34 cellular contexts compared by ENCODE assay signal in the genomic region with DNA sequence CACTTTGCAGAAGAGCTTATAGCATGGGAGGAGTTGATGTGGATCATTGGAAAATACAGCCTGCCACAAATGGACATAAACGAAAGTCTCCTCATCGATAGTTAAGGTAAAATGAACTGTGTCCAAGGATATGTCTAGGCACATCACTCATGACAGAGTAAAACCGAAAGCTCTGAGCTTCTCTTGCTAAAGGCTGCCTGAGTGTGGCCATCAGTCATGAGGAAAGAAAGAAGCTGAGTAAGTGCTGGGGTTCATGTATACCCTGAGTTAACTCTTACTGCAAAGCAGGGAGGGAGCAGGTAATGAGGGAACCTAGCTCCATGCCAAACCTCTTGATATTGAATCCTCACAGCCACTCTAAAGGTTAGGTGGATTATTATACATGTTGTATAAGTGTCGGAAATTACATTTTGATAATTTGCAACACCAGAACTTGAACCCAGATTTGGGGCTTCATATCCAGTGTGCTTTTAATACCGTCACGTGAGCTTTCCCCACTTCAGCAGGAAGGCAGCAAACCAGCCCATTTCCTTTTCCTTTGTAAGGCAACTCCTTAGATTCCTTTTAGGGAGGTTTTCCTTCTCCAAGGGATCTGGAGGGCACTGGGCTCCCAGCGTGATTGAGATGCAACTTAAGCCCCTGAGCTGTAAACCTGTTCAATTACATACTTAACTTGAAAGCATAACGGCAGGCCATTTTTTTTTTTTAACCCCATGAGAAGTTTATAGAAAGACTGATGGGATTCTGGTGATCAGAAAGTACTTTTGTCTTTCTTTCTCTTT.
A peak's percentile ranks its signal among the peaks of the same experiment; 100 is the strongest.
DNase-seq lines count a peak whose midpoint lies in the region; ATAC-seq and TF ChIP-seq lines count a peak whose summit lies in the region.
"Had no signal": no experiment of that assay in that cellular context is flagged by ENCODE, and none has a peak within 500 bp of the region (broad histone marks: within the 10 kb centered on the region; RNA-seq: fewer than 3 reads in every experiment).

No MANE protein-coding gene starts in this region.

- TF ChIP-seq CTCF in fibroblast of lung (conservative IDR thresholded peaks at IDR 0.05 in 1 of 2, IDR thresholded peaks at IDR 0.05 in 1 of 2; ENCODE audit: low read depth in 1 of 2, low read length in 2 of 2) (no peak), neural progenitor cell (IDR thresholded peaks at IDR 0.05) (no peak)
- TF ChIP-seq CTCF in CD8-positive, alpha-beta T cell (IDR thresholded peaks at IDR 0.05): no peak

- no peaks in the 10 kb centered on the region for H4K20me1 ChIP-seq in fibroblast of lung (ENCODE audit: control insufficient read depth, extremely low read depth, insufficient read depth, low read length)
- no peaks in the 10 kb centered on the region for H4K20me1 ChIP-seq in neural progenitor cell (ENCODE audit: low read depth)

- H3K27ac ChIP-seq in fibroblast of lung (ENCODE audit: insufficient read depth, low read length) (no peak overlapping the region), neural progenitor cell (peak overlapping the region; percentile 23)
- no peak overlapping the region for H3K27ac ChIP-seq in CD8-positive, alpha-beta T cell (ENCODE audit: low read depth, low read length)
- H3K27ac ChIP-seq: coronary artery, heart right ventricle, lower lobe of right lung, prostate gland, RWPE1, thyroid gland, vagina had no signal

- H2AFZ ChIP-seq in fibroblast of lung (ENCODE audit: low read length): peak overlapping the region; percentile 17
- H2AFZ ChIP-seq in neural progenitor cell (replicated peaks): peak overlapping the region; percentile 51

- H3K4me3 ChIP-seq in fibroblast of lung (replicated peaks in 1 of 4; ENCODE audit: control extremely low read depth in 1 of 4, insufficient read depth in 1 of 4, low read depth in 3 of 4, low read length in 4 of 4) (peak overlapping the region in 2 of 4 experiments; percentile 31 to 46), neural progenitor cell (no peak overlapping the region)
- H3K4me3 ChIP-seq in CD8-positive, alpha-beta T cell (ENCODE audit: low read depth, low read length): no peak overlapping the region
- H3K4me3 ChIP-seq: coronary artery, heart right ventricle, lower lobe of right lung, prostate gland, thyroid gland, vagina had no signal

- no peak overlapping the region for H3K27ac Mint-ChIP-seq in neural progenitor cell
- H3K27ac Mint-ChIP-seq in CD8-positive, alpha-beta T cell: no peak overlapping the region
- H3K27ac Mint-ChIP-seq: effector memory CD8-positive, alpha-beta T cell; naive thymus-derived CD4-positive, alpha-beta T cell; T-cell had no signal

- peaks cover 24% of the 10 kb centered on the region for H3F3A ChIP-seq in neural progenitor cell (ENCODE audit: low read depth)

- POLR2A ChIA-PET in HEK293T (lab: Yijun Ruan, JAX): no interaction called here
- POLR2A ChIA-PET in CD8-positive, alpha-beta T cell (lab: Charles Lee): no interaction called here

- H3K36me3 Mint-ChIP-seq in neural progenitor cell: no peaks in the 10 kb centered on the region
- H3K36me3 Mint-ChIP-seq in CD8-positive, alpha-beta T cell: no peaks in the 10 kb centered on the region
- H3K36me3 Mint-ChIP-seq: T-cell had no signal

- H3K27me3 ChIP-seq in fibroblast of lung (ENCODE audit: control insufficient read depth, insufficient read depth, low read length) (no peaks in the 10 kb centered on the region), neural progenitor cell (peaks cover 3% of the 10 kb centered on the region)
- H3K27me3 ChIP-seq in CD8-positive, alpha-beta T cell (ENCODE audit: insufficient read depth, low read length): no peaks in the 10 kb centered on the region
- H3K27me3 ChIP-seq: thyroid gland, vagina had no signal

- no peaks in the 10 kb centered on the region for H3K36me3 ChIP-seq in fibroblast of lung (ENCODE audit: control insufficient read depth, insufficient read depth, low read length)
- no peaks in the 10 kb centered on the region for H3K36me3 ChIP-seq in neural progenitor cell
- H3K36me3 ChIP-seq in CD8-positive, alpha-beta T cell (ENCODE audit: insufficient read depth, low read length): no peaks in the 10 kb centered on the region
- H3K36me3 ChIP-seq: heart right ventricle, lower lobe of right lung, prostate gland, thyroid gland, vagina had no signal

- intact Hi-C loops in CD8-positive, alpha-beta T cell (cut with DNase I, micrococcal nuclease): no loop called here

- DNase-seq in HEK293T (ENCODE audit: extremely low spot score) (no peak), OCI-M1 (lab: John Stamatoyannopoulos, UW) (peak; percentile 14), fibroblast of lung (ENCODE audit: low read depth in 2 of 2) (peak in 1 of 2 donors; percentile 17), neural progenitor cell (ENCODE audit: low spot score) (no peak)
- DNase-seq in effector CD8-positive, alpha-beta T cell (lab: John Stamatoyannopoulos, UW): no peak
- DNase-seq in CD8-positive, alpha-beta T cell: no peak
- DNase-seq: ACHN; activated CD4-positive, alpha-beta T cell treated with anti-CD3 and anti-CD28 coated beads, Interleukin-2, amount 50 U/mL, for 1 hour; activated CD4-positive, CD25-positive, alpha-beta regulatory T cell; activated naive CD4-positive, alpha-beta T cell treated with Interleukin-2 at 50 U/mL for 16 hours; activated T-cell treated with anti-CD3 and anti-CD28 coated beads, Interleukin-2, amount 50 U/mL, for 4 hours; caudate nucleus; DMS53; effector memory CD8-positive, alpha-beta T cell; erythroblast; GOT3; heart right ventricle; lower lobe of right lung; MV-4-11; naive thymus-derived CD4-positive, alpha-beta T cell; NCI-H1436; NCI-H446; NCI-H748 treated with DMSO at 0.1 percent for 48 hours; nucleus accumbens; stimulated activated CD4-positive, alpha-beta T cell treated with anti-CD3 and anti-CD28 coated beads, Interleukin-2, amount 100 ng/mL, for 48 hours; T-cell; thyroid gland had no signal

- no peaks in the 10 kb centered on the region for H3K9me3 ChIP-seq in fibroblast of lung (ENCODE audit: control insufficient read depth, insufficient read depth, low read depth, low read length)
- H3K9me3 ChIP-seq in neural progenitor cell (ENCODE audit: low read depth): peaks cover 4% of the 10 kb centered on the region
- no peaks in the 10 kb centered on the region for H3K9me3 ChIP-seq in CD8-positive, alpha-beta T cell (ENCODE audit: low read length)
- H3K9me3 ChIP-seq: lower lobe of right lung, prostate gland, thyroid gland, vagina had no signal

- no peaks in the 10 kb centered on the region for H3K4me1 ChIP-seq in fibroblast of lung (ENCODE audit: control insufficient read depth, extremely low read depth, insufficient read depth, low read length)
- H3K4me1 ChIP-seq in neural progenitor cell: peaks cover 34% of the 10 kb centered on the region
- no peaks in the 10 kb centered on the region for H3K4me1 ChIP-seq in CD8-positive, alpha-beta T cell (ENCODE audit: insufficient read depth, low read length)
- H3K4me1 ChIP-seq: lower lobe of right lung, prostate gland had no signal

- H3K9me3 Mint-ChIP-seq in neural progenitor cell: peaks cover 4% of the 10 kb centered on the region
- H3K9me3 Mint-ChIP-seq in CD8-positive, alpha-beta T cell: peaks cover 7% of the 10 kb centered on the region

- H3K27me3 Mint-ChIP-seq in neural progenitor cell (ENCODE audit: insufficient read depth, low read depth): peaks cover 3% of the 10 kb centered on the region
- peaks cover 5% of the 10 kb centered on the region for H3K27me3 Mint-ChIP-seq in CD8-positive, alpha-beta T cell (ENCODE audit: low read depth)

- H3K4me1 Mint-ChIP-seq in neural progenitor cell: peaks cover 24% of the 10 kb centered on the region
- H3K4me1 Mint-ChIP-seq in CD8-positive, alpha-beta T cell (ENCODE audit: low read depth): no peaks in the 10 kb centered on the region

- H3K4me2 ChIP-seq in fibroblast of lung (ENCODE audit: extremely low read depth, insufficient read depth, low read length): peak overlapping the region; percentile 51
- H3K4me2 ChIP-seq in neural progenitor cell: no peak overlapping the region

- CTCF ChIA-PET in HEK293T (lab: Yijun Ruan, JAX): no interaction called here
- CTCF ChIA-PET in CD8-positive, alpha-beta T cell (lab: Charles Lee): no interaction called here

- no peak overlapping the region for H3K9ac ChIP-seq in fibroblast of lung (ENCODE audit: insufficient read depth, low read length)
- H3K9ac ChIP-seq in neural progenitor cell: no peak overlapping the region

- ATAC-seq in GM19023 (IDR thresholded peaks at IDR 0.05; ENCODE audit: unreplicated experiment) (no peak), GM18868 (IDR thresholded peaks at IDR 0.05; ENCODE audit: unreplicated experiment) (no peak)
- no peak for ATAC-seq in CD8-positive, alpha-beta T cell
- ATAC-seq: activated T-cell treated with anti-CD3 and anti-CD28 coated beads, Interleukin-2, amount 50 U/mL, for 4 hours; effector memory CD8-positive, alpha-beta T cell; heart right ventricle; lower lobe of right lung; naive thymus-derived CD4-positive, alpha-beta T cell; sciatic nerve; T-cell had no signal

- H3K4me3 Mint-ChIP-seq in neural progenitor cell: no peak overlapping the region
- H3K4me3 Mint-ChIP-seq in CD8-positive, alpha-beta T cell: no peak overlapping the region
- H3K4me3 Mint-ChIP-seq: activated T-cell treated with anti-CD3 and anti-CD28 coated beads, Interleukin-2, amount 50 U/mL, for 4 hours; effector memory CD8-positive, alpha-beta T cell; naive thymus-derived CD4-positive, alpha-beta T cell; T-cell had no signal

- H3K79me2 ChIP-seq in fibroblast of lung (ENCODE audit: control insufficient read depth, insufficient read depth, low read length) (no peaks in the 10 kb centered on the region), neural progenitor cell (ENCODE audit: low read depth) (no peaks in the 10 kb centered on the region)

TF ChIP-seq in HEK293T, 16 proteins besides CTCF, POLR2A, EP300 and RAD21:
- TF ChIP-seq NFRKB (IDR thresholded peaks at IDR 0.05): no peak
- TF ChIP-seq, protein P1, sequence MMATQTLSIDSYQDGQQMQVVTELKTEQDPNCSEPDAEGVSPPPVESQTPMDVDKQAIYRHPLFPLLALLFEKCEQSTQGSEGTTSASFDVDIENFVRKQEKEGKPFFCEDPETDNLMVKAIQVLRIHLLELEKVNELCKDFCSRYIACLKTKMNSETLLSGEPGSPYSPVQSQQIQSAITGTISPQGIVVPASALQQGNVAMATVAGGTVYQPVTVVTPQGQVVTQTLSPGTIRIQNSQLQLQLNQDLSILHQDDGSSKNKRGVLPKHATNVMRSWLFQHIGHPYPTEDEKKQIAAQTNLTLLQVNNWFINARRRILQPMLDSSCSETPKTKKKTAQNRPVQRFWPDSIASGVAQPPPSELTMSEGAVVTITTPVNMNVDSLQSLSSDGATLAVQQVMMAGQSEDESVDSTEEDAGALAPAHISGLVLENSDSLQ (IDR thresholded peaks at IDR 0.05): 0 out of 2 replicates have a peak, but pooled peaks have one; percentile 12
